ENCODE assay signal across 8 cellular contexts in genomic region chr3:48474031-48474430, GRCh38. TPM values are rescaled to one million over a fixed set of nuclear protein-coding genes. Genes with fewer than 3 reads are reported as not detected.
DNase-seq lines count a peak whose midpoint lies in the region; ATAC-seq, FAIRE-seq and TF ChIP-seq lines count a peak whose summit lies in the region.
"Not testable (repeated sequence)": the region's sequence is repeated elsewhere in the genome, so short reads cannot be mapped to it uniquely, and the experiment has no call there.

No MANE protein-coding gene starts in this region.

- H3K36me3 Mint-ChIP-seq in Caco-2 (ENCODE audit: insufficient read depth, unreplicated experiment) = peaks cover 29% of the 10 kb centered on the region
- peaks cover 16% of the 10 kb centered on the region for H3K36me3 Mint-ChIP-seq in activated CD8-positive, alpha-beta T cell treated with anti-CD3 and anti-CD28 coated beads for 36 hours (ENCODE audit: low read depth)
- not testable (repeated sequence) for H3K36me3 Mint-ChIP-seq in neural crest cell (ENCODE audit: low read depth); stimulated activated naive CD8-positive, alpha-beta T cell treated with anti-CD3 and anti-CD28 coated beads, Interleukin-15, Interleukin-2, amounts not matched to agents 100 ng/mL and 50 ng/mL, for 24 hours (ENCODE audit: low read depth)

- not testable (repeated sequence) for TF ChIP-seq CTCF in A549 (IDR thresholded peaks at IDR 0.05); Caco-2 (IDR thresholded peaks at IDR 0.05; ENCODE audit: insufficient read depth in 1 of 2, low read depth in 1 of 2, low read length in 1 of 2, severe bottlenecking in 1 of 2, unreplicated experiment in 1 of 2); OCI-LY7 (conservative IDR thresholded peaks at IDR 0.05; ENCODE audit: low read length); activated CD8-positive, alpha-beta T cell treated with anti-CD3 and anti-CD28 coated beads for 36 hours (IDR thresholded peaks at IDR 0.05); colonic mucosa (IDR thresholded peaks at IDR 0.05); neural crest cell (conservative IDR thresholded peaks at IDR 0.05)

- H3K9me3 ChIP-seq in A549; Caco-2; OCI-LY7 (ENCODE audit: low read length); colonic mucosa; iPS-20b (ENCODE audit: insufficient read depth, low read depth, low read length): not testable (repeated sequence)

- peak overlapping the region; percentile 96 to 97; a peak in 5 of 6 replicates for H3K27ac ChIP-seq in A549
- H3K27ac ChIP-seq in OCI-LY7 (ENCODE audit: low read depth, low read length, poor library complexity, severe bottlenecking) = peak overlapping the region; percentile 84
- H3K27ac ChIP-seq in colonic mucosa = peak overlapping the region; percentile 92
- peak overlapping the region; percentile 97 for H3K27ac ChIP-seq in iPS-20b (ENCODE audit: low read length)

- not testable (repeated sequence) for TF ChIP-seq RAD21 in A549 (conservative IDR thresholded peaks at IDR 0.05 in 1 of 2, IDR thresholded peaks at IDR 0.05 in 1 of 2)

- TF ChIP-seq EP300 in A549 (IDR thresholded peaks at IDR 0.05) = not testable (repeated sequence)

- not testable (repeated sequence) for H3K27me3 Mint-ChIP-seq in Caco-2 (ENCODE audit: insufficient read depth, unreplicated experiment); activated CD8-positive, alpha-beta T cell treated with anti-CD3 and anti-CD28 coated beads for 36 hours; neural crest cell (ENCODE audit: low read depth); stimulated activated naive CD8-positive, alpha-beta T cell treated with anti-CD3 and anti-CD28 coated beads, Interleukin-15, Interleukin-2, amounts not matched to agents 100 ng/mL and 50 ng/mL, for 24 hours

- not testable (repeated sequence) for FAIRE-seq in A549 (lab: Jason Lieb, UNC)

- H3K4me3 Mint-ChIP-seq in Caco-2 (ENCODE audit: unreplicated experiment) = peak overlapping the region; percentile 88
- not testable (repeated sequence) for H3K4me3 Mint-ChIP-seq in activated CD8-positive, alpha-beta T cell treated with anti-CD3 and anti-CD28 coated beads for 36 hours; stimulated activated naive CD8-positive, alpha-beta T cell treated with anti-CD3 and anti-CD28 coated beads, Interleukin-15, Interleukin-2, amounts not matched to agents 100 ng/mL and 50 ng/mL, for 24 hours
- H3K4me3 Mint-ChIP-seq in neural crest cell = peak overlapping the region; percentile 94

- not testable (repeated sequence) for H3K9ac ChIP-seq in colonic mucosa (ENCODE audit: low read depth in 2 of 2, low read length in 2 of 2); iPS-20b (ENCODE audit: low read depth, low read length)

- intact Hi-C loops in Caco-2 (cut with micrococcal nuclease; ENCODE audit: unreplicated experiment); OCI-LY7 (cut with micrococcal nuclease; ENCODE audit: unreplicated experiment); colonic mucosa (cut with DNase I): not testable (repeated sequence)
- intact Hi-C loops in activated CD8-positive, alpha-beta T cell treated with anti-CD3 and anti-CD28 coated beads for 36 hours (cut with micrococcal nuclease) = loop anchor here (5.0 kb wide), 2 partner anchors 33 to 73 kb away; no protein-coding TSS in a partner anchor

- not testable (repeated sequence) for H3K36me3 ChIP-seq in Caco-2 (ENCODE audit: control insufficient read depth, insufficient read depth, low read length); OCI-LY7 (ENCODE audit: insufficient read depth, low read length); colonic mucosa
- H3K36me3 ChIP-seq in iPS-20b (ENCODE audit: insufficient read depth, low read depth, low read length) = peaks cover 12% of the 10 kb centered on the region

- H2AFZ ChIP-seq in OCI-LY7 (ENCODE audit: low read length) = not testable (repeated sequence)

- not testable (repeated sequence) for DNase-seq in A549 (ENCODE audit: low read depth in 1 of 2, low spot score in 1 of 2); Caco-2; OCI-LY7 (ENCODE audit: low spot score); activated CD8-positive, alpha-beta T cell treated with anti-CD3 and anti-CD28 coated beads for 36 hours; colonic mucosa; neural crest cell (ENCODE audit: low read depth, low spot score)

- POLR2A ChIA-PET in A549 (lab: Yijun Ruan, JAX) = interaction anchor here (0.9 kb wide), 1 partner anchor 8 kb away, joined by 5 read pairs; no protein-coding TSS in a partner anchor
- POLR2A ChIA-PET in Caco-2 (lab: Charles Lee) = interaction anchor here (0.7 to 2.1 kb wide), 10 partner anchors 9 to 243 kb away, joined by 3 to 21 read pairs (median 4); partner anchors contain the start of genes ATRIP, CCDC51, IP6K2 and TMA7
- POLR2A ChIA-PET in OCI-LY7 (lab: Charles Lee) = interaction anchor here (0.7 to 2.8 kb wide), 3 partner anchors 23 to 596 kb away, joined by 3 to 19 read pairs (median 16); partner anchors contain the start of genes CCDC51 and TMA7
- POLR2A ChIA-PET in activated CD8-positive, alpha-beta T cell treated with anti-CD3 and anti-CD28 coated beads for 36 hours (lab: Charles Lee) = interaction anchor here (1.1 to 3.6 kb wide), 6 partner anchors 9 to 85 kb away, joined by 4 to 12 read pairs (median 8); partner anchors contain the start of genes CCDC51, PFKFB4, SHISA5 and TMA7

- H3K4me1 Mint-ChIP-seq in Caco-2 (ENCODE audit: low read depth, unreplicated experiment) (peaks cover 20% of the 10 kb centered on the region), neural crest cell (peaks cover 28% of the 10 kb centered on the region)
- H3K4me1 Mint-ChIP-seq in activated CD8-positive, alpha-beta T cell treated with anti-CD3 and anti-CD28 coated beads for 36 hours (ENCODE audit: low read depth) = peaks cover 53% of the 10 kb centered on the region
- H3K4me1 Mint-ChIP-seq in stimulated activated naive CD8-positive, alpha-beta T cell treated with anti-CD3 and anti-CD28 coated beads, Interleukin-15, Interleukin-2, amounts not matched to agents 100 ng/mL and 50 ng/mL, for 24 hours (ENCODE audit: low read depth) = peaks cover 64% of the 10 kb centered on the region

- not testable (repeated sequence) for H4K20me1 ChIP-seq in OCI-LY7 (ENCODE audit: insufficient read depth, low read length)

- peaks cover 32% of the 10 kb centered on the region for H3K79me2 ChIP-seq in OCI-LY7 (ENCODE audit: insufficient read depth, low read depth, low read length)

- 0 out of 3 replicates have a peak overlapping the region, but pooled peaks have one; percentile 87 for H3K4me2 ChIP-seq in A549
- not testable (repeated sequence) for H3K4me2 ChIP-seq in OCI-LY7 (ENCODE audit: low read length)

- TSS peak; percentile 89 for BruUV-seq in Caco-2 (replicated peaks; lab: Mats Ljungman, UMichigan)
- BruUV-seq in OCI-LY7 (replicated peaks; lab: Mats Ljungman, UMichigan) = not testable (repeated sequence)

- H3K4me1 ChIP-seq in A549 (peaks cover 20% of the 10 kb centered on the region), Caco-2 (peaks cover 22% of the 10 kb centered on the region; the same call in 1 of the 2 replicates), OCI-LY7 (ENCODE audit: insufficient read depth, low read length, poor library complexity, severe bottlenecking) (peaks cover 48% of the 10 kb centered on the region), colonic mucosa (peaks cover 22% of the 10 kb centered on the region), iPS-20b (ENCODE audit: insufficient read depth, low read length) (peaks cover 15% of the 10 kb centered on the region; the same call in 1 of the 2 replicates)

- not testable (repeated sequence) for H3K9me3 Mint-ChIP-seq in Caco-2 (ENCODE audit: unreplicated experiment); activated CD8-positive, alpha-beta T cell treated with anti-CD3 and anti-CD28 coated beads for 36 hours; neural crest cell; stimulated activated naive CD8-positive, alpha-beta T cell treated with anti-CD3 and anti-CD28 coated beads, Interleukin-15, Interleukin-2, amounts not matched to agents 100 ng/mL and 50 ng/mL, for 24 hours

- WGBS in A549 (ENCODE audit: missing lambda C conversion rate) = 87% methylated on average over 4 of the region's 4 CpGs

- H3K9me2 ChIP-seq in OCI-LY7 (ENCODE audit: insufficient read depth, low read length) = not testable (repeated sequence)

- H3K27me3 ChIP-seq in Caco-2 (replicated peaks; ENCODE audit: control insufficient read depth, insufficient read depth, low read length); colonic mucosa; iPS-20b (ENCODE audit: insufficient read depth, low read length): not testable (repeated sequence)

- peak overlapping the region; percentile 97 for H3K27ac Mint-ChIP-seq in Caco-2 (ENCODE audit: unreplicated experiment)
- peak overlapping the region; percentile 49 for H3K27ac Mint-ChIP-seq in activated CD8-positive, alpha-beta T cell treated with anti-CD3 and anti-CD28 coated beads for 36 hours
- H3K27ac Mint-ChIP-seq in neural crest cell (ENCODE audit: unreplicated experiment) = not testable (repeated sequence)
- peak overlapping the region; percentile 88 for H3K27ac Mint-ChIP-seq in stimulated activated naive CD8-positive, alpha-beta T cell treated with anti-CD3 and anti-CD28 coated beads, Interleukin-15, Interleukin-2, amounts not matched to agents 100 ng/mL and 50 ng/mL, for 24 hours

- not testable (repeated sequence) for ATAC-seq in A549; activated CD8-positive, alpha-beta T cell treated with anti-CD3 and anti-CD28 coated beads for 36 hours

- TF ChIP-seq POLR2A in A549 (IDR thresholded peaks at IDR 0.05; ENCODE audit: low read length) = not testable (repeated sequence)

- not testable (repeated sequence) for H3K4me3 ChIP-seq in A549; Caco-2 (ENCODE audit: low read depth, low read length); OCI-LY7 (ENCODE audit: low read depth, low read length, poor library complexity, severe bottlenecking); colonic mucosa; iPS-20b (ENCODE audit: low read length)

- CTCF ChIA-PET in A549 (lab: Yijun Ruan, JAX) = interaction anchor here (0.7 to 2.8 kb wide), 9 partner anchors 12 to 75 kb away, joined by 3 to 14 read pairs (median 4); no protein-coding TSS in a partner anchor
- CTCF ChIA-PET in Caco-2 (lab: Charles Lee) = interaction anchor here (0.7 to 2.9 kb wide), 16 partner anchors 8 to 188 kb away, joined by 3 to 77 read pairs (median 7); partner anchors contain the start of genes ATRIP, CELSR3, PFKFB4 and SHISA5
- CTCF ChIA-PET in OCI-LY7 (lab: Charles Lee; ENCODE audit: unreplicated experiment) = interaction anchor here (0.7 to 1.3 kb wide), 6 partner anchors 10 to 71 kb away, joined by 3 to 5 read pairs (median 3); partner anchors contain the start of genes CCDC51 and TMA7
- CTCF ChIA-PET in activated CD8-positive, alpha-beta T cell treated with anti-CD3 and anti-CD28 coated beads for 36 hours (lab: Charles Lee) = interaction anchor here (0.6 to 4.9 kb wide), 15 partner anchors 11 to 286 kb away, joined by 3 to 35 read pairs (median 4); partner anchors contain the start of genes CDC25A, PFKFB4 and SLC26A6

RNA-seq across cellular contexts. Expression of gene ATRIP, which starts 27.5 kb away (rescaled TPM):
- polyA plus RNA-seq in A549 (2011; rRNA removed) (8.5 and 9.4 TPM in 2 replicates), A549 (2017; fragmentation: RNase III; extraction: RNeasy Plus Mini Kit Qiagen cat#74134 plus additional on column Dnase treatment) (5.8 to 6.6 TPM (median 6.1 TPM) in 3 replicates)
- polyA plus RNA-seq in A549 (2012; cell fraction: cytosol; rRNA removed) = 8.6 and 8.9 TPM in 2 replicates
- polyA plus RNA-seq in A549 (2012; cell fraction: nucleus; rRNA removed) = 21.4 and 21.5 TPM in 2 replicates
- polyA minus RNA-seq in A549 (2011; rRNA and poly(A)+ RNA removed) = 12.5 and 13.1 TPM in 2 replicates
- total RNA-seq in Caco-2 (2022) (14.4 and 15.9 TPM in 2 replicates), OCI-LY7 (2022) (20.3 and 24.5 TPM in 2 replicates), colonic mucosa (1 to 10 TPM; 3.2 to 8.6 TPM), neural crest cell (21.8 and 22.1 TPM in 2 replicates)
- 16.3 and 16.8 TPM in 2 replicates for total RNA-seq in OCI-LY7 (2014; rRNA removed; shearing (Covaris generic))
- 10 to 100 TPM; 12.4 to 15.0 TPM for total RNA-seq in activated CD8-positive, alpha-beta T cell treated with anti-CD3 and anti-CD28 coated beads for 36 hours

RNA-seq across cellular contexts. Expression of gene SHISA5, which starts 29.9 kb away (rescaled TPM):
- polyA plus RNA-seq in A549 (2011; rRNA removed) (94.3 and 104 TPM in 2 replicates), A549 (2017; fragmentation: RNase III; extraction: RNeasy Plus Mini Kit Qiagen cat#74134 plus additional on column Dnase treatment) (86.8 to 90.1 TPM (median 87.5 TPM) in 3 replicates)
- polyA plus RNA-seq in A549 (2012; cell fraction: cytosol; rRNA removed) = 150 and 186 TPM in 2 replicates
- 107 and 157 TPM in 2 replicates for polyA plus RNA-seq in A549 (2012; cell fraction: nucleus; rRNA removed)
- 97.4 and 118 TPM in 2 replicates for polyA minus RNA-seq in A549 (2011; rRNA and poly(A)+ RNA removed)
- total RNA-seq in Caco-2 (2022) (213 and 226 TPM in 2 replicates), OCI-LY7 (2022) (97.1 and 97.3 TPM in 2 replicates), colonic mucosa (100 to 1,000 TPM; 115 to 123 TPM), neural crest cell (117 and 124 TPM in 2 replicates)
- 80.5 and 102 TPM in 2 replicates for total RNA-seq in OCI-LY7 (2014; rRNA removed; shearing (Covaris generic))
- total RNA-seq in activated CD8-positive, alpha-beta T cell treated with anti-CD3 and anti-CD28 coated beads for 36 hours = 10 to 100 TPM; 65.9 to 71.4 TPM

RNA-seq across cellular contexts. Expression of gene TMA7, which starts 34.0 kb away (rescaled TPM):
- polyA plus RNA-seq in A549 (2011; rRNA removed) (139 and 303 TPM in 2 replicates), A549 (2017; fragmentation: RNase III; extraction: RNeasy Plus Mini Kit Qiagen cat#74134 plus additional on column Dnase treatment) (417 to 485 TPM (median 420 TPM) in 3 replicates)
- 117 and 193 TPM in 2 replicates for polyA plus RNA-seq in A549 (2012; cell fraction: cytosol; rRNA removed)
- 29.3 and 61.3 TPM in 2 replicates for polyA plus RNA-seq in A549 (2012; cell fraction: nucleus; rRNA removed)
- 10.5 and 15.8 TPM in 2 replicates for polyA minus RNA-seq in A549 (2011; rRNA and poly(A)+ RNA removed)
- total RNA-seq in Caco-2 (2022) (205 and 227 TPM in 2 replicates), OCI-LY7 (2022) (226 and 250 TPM in 2 replicates), colonic mucosa (100 to 1,000 TPM; 185 to 259 TPM), neural crest cell (309 and 318 TPM in 2 replicates)
- 313 and 486 TPM in 2 replicates for total RNA-seq in OCI-LY7 (2014; rRNA removed; shearing (Covaris generic))
- total RNA-seq in activated CD8-positive, alpha-beta T cell treated with anti-CD3 and anti-CD28 coated beads for 36 hours = 100 to 1,000 TPM; 312 to 334 TPM

RNA-seq across cellular contexts. Expression of gene CCDC51, which starts 34.1 kb away (rescaled TPM):
- polyA plus RNA-seq in A549 (2011; rRNA removed) = 19.8 and 22.9 TPM in 2 replicates
- polyA plus RNA-seq in A549 (2012; cell fraction: cytosol; rRNA removed) = 26.0 and 26.1 TPM in 2 replicates
- polyA plus RNA-seq in A549 (2012; cell fraction: nucleus; rRNA removed) = 17.5 and 19.2 TPM in 2 replicates
- polyA plus RNA-seq in A549 (2017; fragmentation: RNase III; extraction: RNeasy Plus Mini Kit Qiagen cat#74134 plus additional on column Dnase treatment) = 24.6 to 26.7 TPM (median 25.7 TPM) in 3 replicates
- 11.1 and 14.0 TPM in 2 replicates for polyA minus RNA-seq in A549 (2011; rRNA and poly(A)+ RNA removed)
- 48.9 and 59.5 TPM in 2 replicates for total RNA-seq in Caco-2 (2022)
- total RNA-seq in OCI-LY7 (2014; rRNA removed; shearing (Covaris generic)) = 22.0 and 23.0 TPM in 2 replicates
- total RNA-seq in OCI-LY7 (2022) = 21.2 and 24.9 TPM in 2 replicates
- 10 to 100 TPM; 25.3 to 28.3 TPM for total RNA-seq in activated CD8-positive, alpha-beta T cell treated with anti-CD3 and anti-CD28 coated beads for 36 hours
- total RNA-seq in colonic mucosa = 10 to 100 TPM; 11.8 to 21.5 TPM
- total RNA-seq in neural crest cell = 12.4 TPM in 2 replicates

RNA-seq across cellular contexts. Expression of gene PLXNB1, which starts 44.1 kb away (rescaled TPM):
- 10.0 and 12.6 TPM in 2 replicates for polyA plus RNA-seq in A549 (2011; rRNA removed)
- 11.8 and 15.0 TPM in 2 replicates for polyA plus RNA-seq in A549 (2012; cell fraction: cytosol; rRNA removed)
- polyA plus RNA-seq in A549 (2012; cell fraction: nucleus; rRNA removed) = 87.1 and 98.2 TPM in 2 replicates
- polyA plus RNA-seq in A549 (2017; fragmentation: RNase III; extraction: RNeasy Plus Mini Kit Qiagen cat#74134 plus additional on column Dnase treatment) = 16.7 to 20.9 TPM (median 20.5 TPM) in 3 replicates
- polyA minus RNA-seq in A549 (2011; rRNA and poly(A)+ RNA removed) = 27.0 and 33.1 TPM in 2 replicates
- total RNA-seq in Caco-2 (2022) = 149 and 164 TPM in 2 replicates
- total RNA-seq in OCI-LY7 (2014; rRNA removed; shearing (Covaris generic)) = 4.4 and 14.9 TPM in 2 replicates
- 6.4 and 7.7 TPM in 2 replicates for total RNA-seq in OCI-LY7 (2022)
- total RNA-seq in activated CD8-positive, alpha-beta T cell treated with anti-CD3 and anti-CD28 coated beads for 36 hours = 1 to 10 TPM; 3.7 TPM
- total RNA-seq in colonic mucosa = 100 to 1,000 TPM in 1 of 2 donors, 10 to 100 TPM in 1; 70.6 to 131 TPM
- 161 and 180 TPM in 2 replicates for total RNA-seq in neural crest cell
